Comparison of ENCODE assay signal across 21 cellular contexts in the genomic region with DNA sequence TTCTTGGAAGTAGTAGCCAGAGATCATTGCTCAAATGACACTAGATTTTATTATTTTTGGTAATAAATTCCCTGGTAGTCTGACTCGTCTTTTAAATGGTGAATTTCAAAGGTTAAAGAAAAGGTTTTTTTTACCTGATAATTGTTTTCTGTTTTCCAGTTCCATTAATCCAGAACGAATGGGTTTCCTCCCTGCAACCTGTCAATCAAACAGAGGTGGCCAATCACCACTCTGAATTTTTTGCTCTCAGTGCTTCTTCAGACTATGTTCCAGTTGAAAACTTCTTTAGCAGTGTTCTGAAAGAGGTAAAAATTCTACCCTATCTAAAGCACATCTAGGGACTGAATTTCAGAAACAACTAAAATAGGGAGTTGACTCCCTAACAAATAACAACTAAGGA.
DNase-seq lines count a peak whose midpoint lies in the region; ATAC-seq, FAIRE-seq and TF ChIP-seq lines count a peak whose summit lies in the region.
"Had no signal": no experiment of that assay in that cellular context is flagged by ENCODE, and none has a peak within 500 bp of the region (broad histone marks: within the 10 kb centered on the region; RNA-seq: fewer than 3 reads in every experiment).

No MANE protein-coding gene starts in this region.

- peaks cover 6% of the 10 kb centered on the region for H3F3A ChIP-seq in SK-N-SH (replicated peaks; ENCODE audit: insufficient read depth)

- TF ChIP-seq EP300 in SK-N-SH (IDR thresholded peaks at IDR 0.05; ENCODE audit: borderline replicate concordance in 1 of 2, low read depth in 1 of 2, low read length in 1 of 2), result no peak
- no peak for TF ChIP-seq EP300 in GM12878 (IDR thresholded peaks at IDR 0.05; ENCODE audit: borderline replicate concordance in 1 of 2, control insufficient read depth in 1 of 2, low read depth in 2 of 2, low read length in 2 of 2)

- H3K79me2 ChIP-seq in SK-N-SH (ENCODE audit: insufficient read depth) (no peaks in the 10 kb centered on the region), GM12878 (ENCODE audit: control insufficient read depth, insufficient read depth, low read length) (no peaks in the 10 kb centered on the region)

- H4K20me1 ChIP-seq in SK-N-SH (ENCODE audit: insufficient read depth) (no peaks in the 10 kb centered on the region), GM12878 (ENCODE audit: control insufficient read depth, insufficient read depth) (no peaks in the 10 kb centered on the region)
- H4K20me1 ChIP-seq: BLaER1 had no signal

- no peak for TF ChIP-seq RAD21 in SK-N-SH (IDR thresholded peaks at IDR 0.05; ENCODE audit: low read length)
- no peak for TF ChIP-seq RAD21 in GM12878 (IDR thresholded peaks at IDR 0.05; ENCODE audit: insufficient read depth, low read depth, low read length)

- 91% methylated on average over 2 of the region's 2 CpGs for WGBS in SK-N-SH (ENCODE audit: low lambda C conversion rate)
- 95% methylated on average over 2 of the region's 2 CpGs for WGBS in GM12878 (ENCODE audit: insufficient coverage, insufficient replicate concordance, low lambda C conversion rate, missing lambda C conversion rate)

- in situ Hi-C loops in GM12878 (cut with MboI), result no loop called here

- FAIRE-seq in H54 (lab: Jason Lieb, UNC) (peak; percentile 33), GM12878 (lab: Jason Lieb, UNC) (no peak)
- FAIRE-seq: A204.1, G401.6, GM12891, GM18507 had no signal

- H3K36me3 ChIP-seq in SK-N-SH (replicated peaks in 1 of 2; ENCODE audit: control insufficient read depth in 1 of 2, insufficient read depth in 2 of 2, low read length in 1 of 2) (peaks cover 49 to 62% of the 10 kb centered on the region in 2 experiments), GM12878 (ENCODE audit: control insufficient read depth in 2 of 2, insufficient read depth in 2 of 2, low read length in 1 of 2) (peaks cover 0 to 14% of the 10 kb centered on the region in 2 experiments; a peak in 2 of 4 replicates), thoracic aorta (peaks cover 14% of the 10 kb centered on the region)

- SMC1A ChIA-PET in GM12878 (lab: Charles Lee; ENCODE audit: uncharacterized antibody, unreplicated experiment), result no interaction called here

- ATAC-seq in SK-N-SH treated with all-trans-retinoic acid at 6 μM for 48 hours (no peak), GM12878 (no peak), thoracic aorta (ENCODE audit: insufficient number of reproducible peaks, low FRiP score, low read depth) (no peak)
- ATAC-seq: CD8-positive, alpha-beta T cell; GM23338 had no signal

- H3K4me3 ChIP-seq in SK-N-SH (ENCODE audit: low read depth in 2 of 2, low read length in 1 of 2) (no peak overlapping the region), GM12878 (no peak overlapping the region), thoracic aorta (peak overlapping the region; percentile 7)
- H3K4me3 ChIP-seq: BLaER1, GM23338, HAP-1 had no signal

- DNase-seq in SK-N-SH, result no peak
- DNase-seq in H54 (ENCODE audit: insufficient read length, low spot score), result no peak
- no peak for DNase-seq in GM12878 (ENCODE audit: low read depth, low spot score)
- DNase-seq in thoracic aorta (ENCODE audit: low spot score), result no peak
- no peak for DNase-seq in midbrain (lab: John Stamatoyannopoulos, UW)
- DNase-seq in NCI-H510A (lab: John Stamatoyannopoulos, UW), result no peak
- DNase-seq: Caco-2; CD4-positive, CD25-positive, alpha-beta regulatory T cell; CD8-positive, alpha-beta T cell; DMS153; DND-41 had no signal

- peak overlapping the region in 1 of 2 experiments; percentile 36; a peak in 1 of 4 replicates for H3K27ac ChIP-seq in SK-N-SH (ENCODE audit: low read depth in 2 of 2, low read length in 1 of 2)
- H3K27ac ChIP-seq in GM12878 (ENCODE audit: control insufficient read depth, insufficient read depth), result no peak overlapping the region
- H3K27ac ChIP-seq in thoracic aorta, result no peak overlapping the region
- H3K27ac ChIP-seq: 22Rv1, BLaER1, C4-2B had no signal

- H3K9me3 ChIP-seq in SK-N-SH, result no peaks in the 10 kb centered on the region
- H3K9me3 ChIP-seq in GM12878 (replicated peaks; ENCODE audit: control insufficient read depth, insufficient read depth, low read length), result no peaks in the 10 kb centered on the region
- H3K9me3 ChIP-seq in thoracic aorta, result no peaks in the 10 kb centered on the region
- H3K9me3 ChIP-seq: BLaER1, Caco-2, HAP-1 had no signal

- CTCF ChIA-PET in SK-N-SH (lab: Yijun Ruan, JAX) (no interaction called here), GM12878 (lab: Yijun Ruan, JAX) (no interaction called here)

- H3K4me1 ChIP-seq in SK-N-SH (ENCODE audit: control insufficient read depth in 1 of 2, insufficient read depth in 2 of 2, low read depth in 1 of 2, low read length in 1 of 2) (peaks cover 0 to 20% of the 10 kb centered on the region in 2 experiments; a peak in 3 of 4 replicates), GM12878 (ENCODE audit: control insufficient read depth, insufficient read depth, low read length) (no peaks in the 10 kb centered on the region), thoracic aorta (ENCODE audit: control insufficient read depth in 1 of 2, low read depth in 2 of 2) (peaks cover 16 to 22% of the 10 kb centered on the region in 2 donors)
- H3K4me1 ChIP-seq: BLaER1, Caco-2, HAP-1 had no signal

- H3K27me3 ChIP-seq in SK-N-SH (ENCODE audit: insufficient read depth) (no peaks in the 10 kb centered on the region), GM12878 (replicated peaks in 1 of 2; ENCODE audit: control insufficient read depth in 2 of 2, insufficient read depth in 2 of 2, low read length in 1 of 2) (no peaks in the 10 kb centered on the region), thoracic aorta (replicated peaks; ENCODE audit: insufficient read depth) (no peaks in the 10 kb centered on the region)
- H3K27me3 ChIP-seq: BLaER1 had no signal

- intact Hi-C loops in GM12878 (cut with micrococcal nuclease; ENCODE audit: unreplicated experiment), result no loop called here

- TF ChIP-seq CTCF in SK-N-SH (IDR thresholded peaks at IDR 0.05), result no peak
- no peak for TF ChIP-seq CTCF in GM12878 (IDR thresholded peaks at IDR 0.05 in 2 of 3, conservative IDR thresholded peaks at IDR 0.05 in 1 of 3; ENCODE audit: control insufficient read depth in 2 of 3, extremely low read depth in 1 of 3, insufficient read depth in 1 of 3, low read depth in 3 of 3, low read length in 3 of 3)
- TF ChIP-seq CTCF in thoracic aorta (IDR thresholded peaks at IDR 0.05), result no peak

- POLR2A ChIA-PET in SK-N-SH (lab: Yijun Ruan, JAX) (no interaction called here), GM12878 (lab: Charles Lee) (no interaction called here)

- no TSS peak for BruUV-seq in GM12878 (replicated peaks; lab: Mats Ljungman, UMichigan)

- RAD21 ChIA-PET in GM12878 (lab: Charles Lee; ENCODE audit: unreplicated experiment), result no interaction called here

- no peaks in the 10 kb centered on the region for H3K9me2 ChIP-seq in SK-N-SH

- TF ChIP-seq POLR2A in H54 (IDR thresholded peaks at IDR 0.05; ENCODE audit: low read depth, low read length) (no peak), GM12878 (IDR thresholded peaks at IDR 0.05; ENCODE audit: low read depth, low read length) (no peak)

- no peak overlapping the region for H3K9ac ChIP-seq in SK-N-SH
- H3K9ac ChIP-seq in GM12878 (ENCODE audit: control insufficient read depth, insufficient read depth, low read length), result no peak overlapping the region
- H3K9ac ChIP-seq: BLaER1 had no signal

- H3K4me2 ChIP-seq in SK-N-SH, result no peak overlapping the region
- no peak overlapping the region for H3K4me2 ChIP-seq in GM12878 (ENCODE audit: control insufficient read depth, insufficient read depth)
- H3K4me2 ChIP-seq: BLaER1, GM23338 had no signal

- H2AFZ ChIP-seq in SK-N-SH (ENCODE audit: low read depth) (no peak overlapping the region), GM12878 (ENCODE audit: control insufficient read depth, low read depth, low read length) (no peak overlapping the region)
- H2AFZ ChIP-seq: GM23338 had no signal

TF ChIP-seq in SK-N-SH, 30 proteins besides CTCF, POLR2A, EP300 and RAD21 (continues in another document):
- TF ChIP-seq FOSL2 (IDR thresholded peaks at IDR 0.05; ENCODE audit: borderline replicate concordance, low read depth), result no peak
- TF ChIP-seq, protein P1, sequence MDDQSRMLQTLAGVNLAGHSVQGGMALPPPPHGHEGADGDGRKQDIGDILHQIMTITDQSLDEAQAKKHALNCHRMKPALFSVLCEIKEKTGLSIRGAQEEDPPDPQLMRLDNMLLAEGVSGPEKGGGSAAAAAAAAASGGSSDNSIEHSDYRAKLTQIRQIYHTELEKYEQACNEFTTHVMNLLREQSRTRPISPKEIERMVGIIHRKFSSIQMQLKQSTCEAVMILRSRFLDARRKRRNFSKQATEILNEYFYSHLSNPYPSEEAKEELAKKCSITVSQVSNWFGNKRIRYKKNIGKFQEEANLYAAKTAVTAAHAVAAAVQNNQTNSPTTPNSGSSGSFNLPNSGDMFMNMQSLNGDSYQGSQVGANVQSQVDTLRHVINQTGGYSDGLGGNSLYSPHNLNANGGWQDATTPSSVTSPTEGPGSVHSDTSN (IDR thresholded peaks at IDR 0.05), result peak; percentile 63

TF ChIP-seq in SK-N-SH treated with all-trans-retinoic acid at 6 μM for 48 hours, 23 proteins besides CTCF, POLR2A, EP300 and RAD21 (continues in another document):
- TF ChIP-seq TCF4 (CRISPR knock-in tag; IDR thresholded peaks at IDR 0.05; ENCODE audit: borderline replicate concordance), result no peak
- no peak for TF ChIP-seq PPARA (CRISPR knock-in tag; IDR thresholded peaks at IDR 0.05; ENCODE audit: borderline replicate concordance)
- TF ChIP-seq RARB (CRISPR knock-in tag; IDR thresholded peaks at IDR 0.05), result no peak
- TF ChIP-seq TOX (CRISPR knock-in tag; IDR thresholded peaks at IDR 0.05; ENCODE audit: borderline replicate concordance), result no peak
- TF ChIP-seq ZFP3 (CRISPR knock-in tag; IDR thresholded peaks at IDR 0.05), result no peak
- no peak for TF ChIP-seq ARNTL (CRISPR knock-in tag; IDR thresholded peaks at IDR 0.05; ENCODE audit: borderline replicate concordance, low read depth)
- TF ChIP-seq GLIS3 (CRISPR knock-in tag; IDR thresholded peaks at IDR 0.05), result no peak
- no peak for TF ChIP-seq SNAI2 (CRISPR knock-in tag; IDR thresholded peaks at IDR 0.05)

TF ChIP-seq in GM12878, 131 proteins besides CTCF, POLR2A, EP300 and RAD21:
- TF ChIP-seq EZH2 (IDR thresholded peaks at IDR 0.05; ENCODE audit: borderline replicate concordance, control insufficient read depth, low read depth, low read length), result no peak
- TF ChIP-seq RFX5 (IDR thresholded peaks at IDR 0.05; ENCODE audit: low read depth, low read length), result no peak
- TF ChIP-seq LARP7 (IDR thresholded peaks at IDR 0.05), result no peak
- TF ChIP-seq PKNOX1 (IDR thresholded peaks at IDR 0.05), result peak; percentile 76
- no peak for TF ChIP-seq BCL11A (IDR thresholded peaks at IDR 0.05; ENCODE audit: low read depth, low read length)
